ENCODE assay signal across 1 cellular context in the genomic region with DNA sequence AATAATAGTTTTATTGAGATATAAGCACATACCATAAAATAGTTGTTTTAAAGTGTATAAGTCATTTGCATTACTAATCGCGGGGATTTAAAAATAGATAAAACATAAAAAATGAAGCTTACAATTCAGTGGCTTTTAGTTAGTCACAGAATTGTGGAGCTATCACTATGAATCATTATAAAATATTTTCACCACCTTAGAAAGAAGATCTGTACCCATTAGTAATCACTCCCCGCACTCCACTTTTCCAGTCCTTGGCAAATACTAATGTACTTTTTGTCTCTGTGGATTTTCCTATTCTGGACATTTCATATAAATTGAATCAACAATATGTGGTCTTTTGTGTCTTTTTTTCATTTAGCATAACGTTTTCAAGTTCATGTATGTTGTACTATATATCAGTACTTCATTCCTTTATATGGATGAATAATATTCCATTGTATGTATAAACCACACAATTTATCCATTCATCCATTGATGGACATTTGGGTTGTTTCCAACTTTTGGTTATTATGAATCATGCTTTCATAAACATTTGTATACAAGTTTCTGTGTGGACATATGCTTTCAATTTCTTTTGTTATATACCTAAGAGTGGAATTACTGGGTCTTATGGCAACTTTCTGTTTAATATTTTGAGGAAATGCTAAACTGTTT.
TF ChIP-seq lines count a peak whose summit lies in the region.

No MANE protein-coding gene starts in this region.

TF ChIP-seq in SK-N-SH, 30 proteins besides CTCF, POLR2A, EP300 and RAD21 (continued from another document):
- TF ChIP-seq, protein P1, sequence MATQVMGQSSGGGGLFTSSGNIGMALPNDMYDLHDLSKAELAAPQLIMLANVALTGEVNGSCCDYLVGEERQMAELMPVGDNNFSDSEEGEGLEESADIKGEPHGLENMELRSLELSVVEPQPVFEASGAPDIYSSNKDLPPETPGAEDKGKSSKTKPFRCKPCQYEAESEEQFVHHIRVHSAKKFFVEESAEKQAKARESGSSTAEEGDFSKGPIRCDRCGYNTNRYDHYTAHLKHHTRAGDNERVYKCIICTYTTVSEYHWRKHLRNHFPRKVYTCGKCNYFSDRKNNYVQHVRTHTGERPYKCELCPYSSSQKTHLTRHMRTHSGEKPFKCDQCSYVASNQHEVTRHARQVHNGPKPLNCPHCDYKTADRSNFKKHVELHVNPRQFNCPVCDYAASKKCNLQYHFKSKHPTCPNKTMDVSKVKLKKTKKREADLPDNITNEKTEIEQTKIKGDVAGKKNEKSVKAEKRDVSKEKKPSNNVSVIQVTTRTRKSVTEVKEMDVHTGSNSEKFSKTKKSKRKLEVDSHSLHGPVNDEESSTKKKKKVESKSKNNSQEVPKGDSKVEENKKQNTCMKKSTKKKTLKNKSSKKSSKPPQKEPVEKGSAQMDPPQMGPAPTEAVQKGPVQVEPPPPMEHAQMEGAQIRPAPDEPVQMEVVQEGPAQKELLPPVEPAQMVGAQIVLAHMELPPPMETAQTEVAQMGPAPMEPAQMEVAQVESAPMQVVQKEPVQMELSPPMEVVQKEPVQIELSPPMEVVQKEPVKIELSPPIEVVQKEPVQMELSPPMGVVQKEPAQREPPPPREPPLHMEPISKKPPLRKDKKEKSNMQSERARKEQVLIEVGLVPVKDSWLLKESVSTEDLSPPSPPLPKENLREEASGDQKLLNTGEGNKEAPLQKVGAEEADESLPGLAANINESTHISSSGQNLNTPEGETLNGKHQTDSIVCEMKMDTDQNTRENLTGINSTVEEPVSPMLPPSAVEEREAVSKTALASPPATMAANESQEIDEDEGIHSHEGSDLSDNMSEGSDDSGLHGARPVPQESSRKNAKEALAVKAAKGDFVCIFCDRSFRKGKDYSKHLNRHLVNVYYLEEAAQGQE (IDR thresholded peaks at IDR 0.05; ENCODE audit: low read depth, low read length) = no peak
- TF ChIP-seq TCF12 (IDR thresholded peaks at IDR 0.05) (peak; percentile 74), TEAD4 (IDR thresholded peaks at IDR 0.05; ENCODE audit: borderline replicate concordance, insufficient read depth) (no peak), FOSL2 (IDR thresholded peaks at IDR 0.05; ENCODE audit: borderline replicate concordance, low read depth) (no peak; the same call in 1 of the 2 replicates), FOXJ3 (CRISPR knock-in tag; IDR thresholded peaks at IDR 0.05) (no peak), MEF2A (IDR thresholded peaks at IDR 0.05; ENCODE audit: borderline replicate concordance, low read depth) (no peak), CHD2 (IDR thresholded peaks at IDR 0.05; ENCODE audit: low read length, partially characterized antibody) (no peak), JUND (IDR thresholded peaks at IDR 0.05) (peak; percentile 47), GABPA (IDR thresholded peaks at IDR 0.05; ENCODE audit: low read depth) (no peak)
- TF ChIP-seq, protein P2, sequence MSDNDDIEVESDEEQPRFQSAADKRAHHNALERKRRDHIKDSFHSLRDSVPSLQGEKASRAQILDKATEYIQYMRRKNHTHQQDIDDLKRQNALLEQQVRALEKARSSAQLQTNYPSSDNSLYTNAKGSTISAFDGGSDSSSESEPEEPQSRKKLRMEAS (IDR thresholded peaks at IDR 0.05; ENCODE audit: low read depth) = no peak
